In the genomic region with DNA sequence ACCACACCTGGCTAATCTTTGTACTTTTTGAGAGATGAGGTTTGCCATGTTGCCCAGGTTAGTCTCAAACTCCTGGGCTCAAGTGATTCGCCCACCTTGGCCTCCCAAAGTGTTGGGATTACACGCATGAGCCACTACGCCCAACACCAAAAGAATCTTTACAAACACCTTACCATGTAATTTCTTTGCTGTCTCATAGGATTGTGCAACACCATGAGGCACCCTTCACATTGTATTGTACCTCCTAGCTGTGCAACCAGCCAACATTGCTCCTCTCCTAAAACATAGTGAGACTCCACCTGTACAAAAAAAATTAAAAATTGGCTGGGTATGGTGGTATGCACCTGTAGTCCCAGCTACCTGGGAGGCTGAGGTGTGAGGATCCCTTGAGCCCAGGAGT, we compare ENCODE assay signal across 28 cellular contexts.
"Had no signal": no experiment of that assay in that cellular context is flagged by ENCODE, and none has a peak within 500 bp of the region (broad histone marks: within the 10 kb centered on the region; RNA-seq: fewer than 3 reads in every experiment).

No MANE protein-coding gene starts in this region.

- H3K4me3 ChIP-seq: left ventricle myocardium inferior, lung, mucosa of descending colon, spleen, thoracic aorta had no signal

- H3K27me3 Mint-ChIP-seq: activated CD4-positive, alpha-beta memory T cell treated with anti-CD3 and anti-CD28 coated beads for 36 hours; activated naive CD8-positive, alpha-beta T cell treated with anti-CD3 and anti-CD28 coated beads, Interleukin-2, amount 10 ng/mL, durations not matched to agents 7 days and 5 days; natural killer cell treated with Interleukin-12 subunit alpha and Interleukin-12 subunit beta and Interleukin-15 and Interleukin-18, amount 100 ng/mL, for 72 hours had no signal

- H3K36me3 Mint-ChIP-seq: activated CD4-positive, alpha-beta memory T cell treated with anti-CD3 and anti-CD28 coated beads for 36 hours; natural killer cell treated with Interleukin-12 subunit alpha and Interleukin-12 subunit beta and Interleukin-15 and Interleukin-18, amount 100 ng/mL, for 72 hours had no signal

- FAIRE-seq: astrocyte, endothelial cell of umbilical vein, frontal cortex, TTC549, urothelium cell line had no signal

- H3K36me3 ChIP-seq: brain microvascular endothelial cell, left ventricle myocardium inferior, spleen, thoracic aorta had no signal

- H3K27ac Mint-ChIP-seq: activated CD4-positive, alpha-beta memory T cell treated with anti-CD3 and anti-CD28 coated beads for 36 hours; activated naive CD4-positive, alpha-beta T cell treated with anti-CD3 and anti-CD28 coated beads for 36 hours; activated naive CD8-positive, alpha-beta T cell treated with anti-CD3 and anti-CD28 coated beads, Interleukin-2, amount 10 ng/mL, durations not matched to agents 7 days and 5 days; activated T-helper 1 cell treated with anti-CD3 and anti-CD28 coated beads, Interleukin-12 subunit alpha, Interleukin-12 subunit beta, Interleukin-2, Interleukin-4 antibody, amounts not matched to agents 30 ng/mL and 10 ng/mL and 1 ng/mL, durations not matched to agents 14 hours and 24 hours and 36 hours; natural killer cell treated with Interleukin-12 subunit alpha and Interleukin-12 subunit beta and Interleukin-15 and Interleukin-18, amount 100 ng/mL, for 72 hours; T-helper 1 cell treated with Interleukin-12 subunit alpha and Interleukin-12 subunit beta and Interleukin-4 antibody, amounts not matched to agents 30 μg/mL and 1 μg/mL, for 36 hours had no signal

- H3K9me3 Mint-ChIP-seq: activated CD4-positive, alpha-beta memory T cell treated with anti-CD3 and anti-CD28 coated beads for 36 hours; activated T-helper 1 cell treated with anti-CD3 and anti-CD28 coated beads, Interleukin-12 subunit alpha, Interleukin-12 subunit beta, Interleukin-2, Interleukin-4 antibody, amounts not matched to agents 30 ng/mL and 10 ng/mL and 1 ng/mL, durations not matched to agents 14 hours and 24 hours and 36 hours; natural killer cell treated with Interleukin-12 subunit alpha and Interleukin-12 subunit beta and Interleukin-15 and Interleukin-18, amount 100 ng/mL, for 72 hours; T-helper 1 cell treated with Interleukin-12 subunit alpha and Interleukin-12 subunit beta and Interleukin-4 antibody, amounts not matched to agents 30 μg/mL and 1 μg/mL, for 36 hours had no signal

- H3K9me3 ChIP-seq: left ventricle myocardium inferior, mucosa of descending colon, spleen, thoracic aorta had no signal

- H3K27me3 ChIP-seq: brain microvascular endothelial cell had no signal

- DNase-seq: activated CD8-positive, alpha-beta memory T cell treated with anti-CD3 and anti-CD28 coated beads, Interleukin-2, amount 50 U/mL, for 4 hours; activated effector memory CD4-positive, alpha-beta T cell treated with anti-CD3 and anti-CD28 coated beads, Interleukin-2, amount 50 U/mL, for 16 hours; activated naive CD8-positive, alpha-beta T cell treated with anti-CD3 and anti-CD28 coated beads, Interleukin-2, amount 10 ng/mL, durations not matched to agents 7 days and 5 days; activated T-cell treated with anti-CD3 and anti-CD28 coated beads, Interleukin-2, amount 50 U/mL, for 1 hour; amniotic stem cell; central memory CD4-positive, alpha-beta T cell; islet precursor cell; left ventricle myocardium inferior; right cardiac atrium; spleen; stimulated activated CD4-positive, alpha-beta T cell treated with anti-CD3 and anti-CD28 coated beads, Interleukin-2, amount 100 ng/mL, for 48 hours; stimulated activated naive CD8-positive, alpha-beta T cell treated with anti-CD3 and anti-CD28 coated beads, Interleukin-15, Interleukin-2, amounts not matched to agents 100 U/mL and 50 U/mL, for 24 hours; T-helper 9 cell had no signal

- H3K4me3 Mint-ChIP-seq: activated CD4-positive, alpha-beta memory T cell treated with anti-CD3 and anti-CD28 coated beads for 36 hours; activated naive CD4-positive, alpha-beta T cell treated with anti-CD3 and anti-CD28 coated beads for 36 hours; activated naive CD8-positive, alpha-beta T cell treated with anti-CD3 and anti-CD28 coated beads, Interleukin-2, amount 10 ng/mL, durations not matched to agents 7 days and 5 days; activated T-helper 1 cell treated with anti-CD3 and anti-CD28 coated beads, Interleukin-12 subunit alpha, Interleukin-12 subunit beta, Interleukin-2, Interleukin-4 antibody, amounts not matched to agents 30 ng/mL and 10 ng/mL and 1 ng/mL, durations not matched to agents 14 hours and 24 hours and 36 hours; natural killer cell treated with Interleukin-12 subunit alpha and Interleukin-12 subunit beta and Interleukin-15 and Interleukin-18, amount 100 ng/mL, for 72 hours; T-helper 1 cell treated with Interleukin-12 subunit alpha and Interleukin-12 subunit beta and Interleukin-4 antibody, amounts not matched to agents 30 μg/mL and 1 μg/mL, for 36 hours had no signal

- H3K27ac ChIP-seq: brain microvascular endothelial cell, left ventricle myocardium inferior, spleen, thoracic aorta, VCaP had no signal
